8 cellular contexts compared by ENCODE assay signal in the genomic region with DNA sequence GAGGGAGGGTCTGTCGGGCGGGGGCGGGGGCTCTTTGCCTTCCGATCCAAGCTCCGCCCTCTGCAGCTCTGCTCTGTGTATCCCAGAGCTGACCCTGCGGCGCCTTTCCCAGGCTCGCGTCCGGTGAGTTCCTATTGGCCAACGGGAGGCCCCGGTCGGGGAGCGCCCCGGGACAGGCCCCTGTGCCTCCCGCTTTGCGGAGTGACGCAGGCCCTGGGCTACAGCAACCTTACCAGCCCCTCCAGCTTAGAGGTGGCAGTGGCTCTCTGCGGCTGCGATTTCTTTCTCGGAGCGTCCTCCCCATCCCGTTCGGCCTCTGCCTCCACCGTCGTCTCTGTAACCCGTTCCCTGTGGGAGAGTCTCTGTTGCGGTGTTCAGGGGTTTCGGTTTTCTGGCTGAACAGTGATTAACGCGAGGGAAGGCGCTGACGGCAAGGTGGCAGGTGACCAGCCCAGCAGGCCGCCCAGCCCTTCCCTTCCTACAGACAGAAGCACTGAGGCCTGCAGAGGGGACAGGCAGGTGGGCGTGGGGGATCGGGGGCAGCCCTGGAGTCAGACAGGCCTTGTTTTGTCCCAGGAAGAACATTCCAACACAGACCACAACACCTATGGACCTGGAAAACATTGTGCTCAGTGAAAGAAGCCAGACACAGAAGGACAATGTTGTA. TPM values are rescaled to one million over a fixed set of nuclear protein-coding genes. Genes with fewer than 3 reads are reported as not detected.
DNase-seq lines count a peak whose midpoint lies in the region; ATAC-seq and TF ChIP-seq lines count a peak whose summit lies in the region.

No MANE protein-coding gene starts in this region.

- H3K4me3 ChIP-seq in AG09309 (ENCODE audit: control insufficient read depth, low read depth, low read length) (peak overlapping the region; percentile 50), cardiac fibroblast (replicated peaks in 1 of 2; ENCODE audit: low read depth in 2 of 2, low read length in 2 of 2) (peak overlapping the region; percentile 52 to 59)

- H3K27me3 Mint-ChIP-seq in activated T-helper 2 cell treated with anti-CD3 and anti-CD28 coated beads, Interferon-gamma antibody, Interleukin-2, Interleukin-4, amounts not matched to agents 10 μg/mL and 5 μg/mL and 100 μg/mL, durations not matched to agents 14 hours and 24 hours and 36 hours (ENCODE audit: low read depth) = peaks cover 5% of the 10 kb centered on the region

- DNase-seq in AG09309 (ENCODE audit: low read depth) (no peak), cardiac fibroblast (ENCODE audit: low read depth in 2 of 2) (peak; percentile 71 to 89), kidney tubule cell (ENCODE audit: low spot score) (peak; percentile 85)
- no peak for DNase-seq in stimulated activated effector memory CD8-positive, alpha-beta T cell treated with anti-CD3 and anti-CD28 coated beads, Interleukin-12 subunit alpha, Interleukin-12 subunit beta, amount 100 ng/mL, for 72 hours (ENCODE audit: low spot score in 2 of 2)
- no peak for DNase-seq in activated T-helper 2 cell treated with anti-CD3 and anti-CD28 coated beads, Interferon-gamma antibody, Interleukin-2, Interleukin-4, amounts not matched to agents 10 μg/mL and 5 μg/mL and 100 μg/mL, durations not matched to agents 14 hours and 24 hours and 36 hours (ENCODE audit: low spot score)

- H3K4me3 Mint-ChIP-seq in stimulated activated effector memory CD8-positive, alpha-beta T cell treated with anti-CD3 and anti-CD28 coated beads, Interleukin-12 subunit alpha, Interleukin-12 subunit beta, amount 100 ng/mL, for 72 hours = no peak overlapping the region
- no peak overlapping the region for H3K4me3 Mint-ChIP-seq in activated T-helper 2 cell treated with anti-CD3 and anti-CD28 coated beads, Interferon-gamma antibody, Interleukin-2, Interleukin-4, amounts not matched to agents 10 μg/mL and 5 μg/mL and 100 μg/mL, durations not matched to agents 14 hours and 24 hours and 36 hours (ENCODE audit: low read depth)

- no peak for TF ChIP-seq EP300 in Ishikawa (IDR thresholded peaks at IDR 0.05; ENCODE audit: borderline replicate concordance)

- H3K4me1 Mint-ChIP-seq in stimulated activated effector memory CD8-positive, alpha-beta T cell treated with anti-CD3 and anti-CD28 coated beads, Interleukin-12 subunit alpha, Interleukin-12 subunit beta, amount 100 ng/mL, for 72 hours = peaks cover 6% of the 10 kb centered on the region
- H3K4me1 Mint-ChIP-seq in activated T-helper 2 cell treated with anti-CD3 and anti-CD28 coated beads, Interferon-gamma antibody, Interleukin-2, Interleukin-4, amounts not matched to agents 10 μg/mL and 5 μg/mL and 100 μg/mL, durations not matched to agents 14 hours and 24 hours and 36 hours (ENCODE audit: low read depth) = peaks cover 6% of the 10 kb centered on the region

- H3K36me3 Mint-ChIP-seq in stimulated activated effector memory CD8-positive, alpha-beta T cell treated with anti-CD3 and anti-CD28 coated beads, Interleukin-12 subunit alpha, Interleukin-12 subunit beta, amount 100 ng/mL, for 72 hours = no peaks in the 10 kb centered on the region
- H3K36me3 Mint-ChIP-seq in activated T-helper 2 cell treated with anti-CD3 and anti-CD28 coated beads, Interferon-gamma antibody, Interleukin-2, Interleukin-4, amounts not matched to agents 10 μg/mL and 5 μg/mL and 100 μg/mL, durations not matched to agents 14 hours and 24 hours and 36 hours (ENCODE audit: low read depth) = no peaks in the 10 kb centered on the region

- TF ChIP-seq CTCF in AG09309 (IDR thresholded peaks at IDR 0.05; ENCODE audit: control insufficient read depth, insufficient read depth, low read depth, low read length, missing control alignments) (no peak), cardiac fibroblast (IDR thresholded peaks at IDR 0.05; ENCODE audit: low read depth, low read length) (no peak)

- no peak overlapping the region for H3K27ac Mint-ChIP-seq in stimulated activated effector memory CD8-positive, alpha-beta T cell treated with anti-CD3 and anti-CD28 coated beads, Interleukin-12 subunit alpha, Interleukin-12 subunit beta, amount 100 ng/mL, for 72 hours
- no peak overlapping the region for H3K27ac Mint-ChIP-seq in activated T-helper 2 cell treated with anti-CD3 and anti-CD28 coated beads, Interferon-gamma antibody, Interleukin-2, Interleukin-4, amounts not matched to agents 10 μg/mL and 5 μg/mL and 100 μg/mL, durations not matched to agents 14 hours and 24 hours and 36 hours

- no peaks in the 10 kb centered on the region for H3K9me3 Mint-ChIP-seq in stimulated activated effector memory CD8-positive, alpha-beta T cell treated with anti-CD3 and anti-CD28 coated beads, Interleukin-12 subunit alpha, Interleukin-12 subunit beta, amount 100 ng/mL, for 72 hours
- H3K9me3 Mint-ChIP-seq in activated T-helper 2 cell treated with anti-CD3 and anti-CD28 coated beads, Interferon-gamma antibody, Interleukin-2, Interleukin-4, amounts not matched to agents 10 μg/mL and 5 μg/mL and 100 μg/mL, durations not matched to agents 14 hours and 24 hours and 36 hours = peaks cover 4% of the 10 kb centered on the region

- no peak for TF ChIP-seq RAD21 in Ishikawa (IDR thresholded peaks at IDR 0.05; ENCODE audit: low read depth)

- ATAC-seq in stimulated activated effector memory CD8-positive, alpha-beta T cell treated with anti-CD3 and anti-CD28 coated beads, Interleukin-12 subunit alpha, Interleukin-12 subunit beta, amount 100 ng/mL, for 72 hours = peak; percentile 23
- ATAC-seq in GM21529 (IDR thresholded peaks at IDR 0.05; ENCODE audit: unreplicated experiment) (no peak), HG02885 (IDR thresholded peaks at IDR 0.05; ENCODE audit: poor library complexity, unreplicated experiment) (no peak)

- intact Hi-C loops in activated T-helper 2 cell treated with anti-CD3 and anti-CD28 coated beads, Interferon-gamma antibody, Interleukin-2, Interleukin-4, amounts not matched to agents 10 μg/mL and 5 μg/mL and 100 μg/mL, durations not matched to agents 14 hours and 24 hours and 36 hours (cut with micrococcal nuclease) = no loop called here

TF ChIP-seq in Ishikawa, 13 proteins besides CTCF, POLR2A, EP300 and RAD21:
- no peak for TF ChIP-seq EGR1 (IDR thresholded peaks at IDR 0.05)
- TF ChIP-seq NFIC (IDR thresholded peaks at IDR 0.05) = no peak
- peak; percentile 42; the same call in 1 of the 2 replicates for TF ChIP-seq ZBTB7A (IDR thresholded peaks at IDR 0.05; ENCODE audit: low read depth)
- 0 out of 2 replicates have a peak, but pooled peaks have one; percentile 8 for TF ChIP-seq TCF12 (IDR thresholded peaks at IDR 0.05; ENCODE audit: low read depth)
- TF ChIP-seq, protein P1, sequence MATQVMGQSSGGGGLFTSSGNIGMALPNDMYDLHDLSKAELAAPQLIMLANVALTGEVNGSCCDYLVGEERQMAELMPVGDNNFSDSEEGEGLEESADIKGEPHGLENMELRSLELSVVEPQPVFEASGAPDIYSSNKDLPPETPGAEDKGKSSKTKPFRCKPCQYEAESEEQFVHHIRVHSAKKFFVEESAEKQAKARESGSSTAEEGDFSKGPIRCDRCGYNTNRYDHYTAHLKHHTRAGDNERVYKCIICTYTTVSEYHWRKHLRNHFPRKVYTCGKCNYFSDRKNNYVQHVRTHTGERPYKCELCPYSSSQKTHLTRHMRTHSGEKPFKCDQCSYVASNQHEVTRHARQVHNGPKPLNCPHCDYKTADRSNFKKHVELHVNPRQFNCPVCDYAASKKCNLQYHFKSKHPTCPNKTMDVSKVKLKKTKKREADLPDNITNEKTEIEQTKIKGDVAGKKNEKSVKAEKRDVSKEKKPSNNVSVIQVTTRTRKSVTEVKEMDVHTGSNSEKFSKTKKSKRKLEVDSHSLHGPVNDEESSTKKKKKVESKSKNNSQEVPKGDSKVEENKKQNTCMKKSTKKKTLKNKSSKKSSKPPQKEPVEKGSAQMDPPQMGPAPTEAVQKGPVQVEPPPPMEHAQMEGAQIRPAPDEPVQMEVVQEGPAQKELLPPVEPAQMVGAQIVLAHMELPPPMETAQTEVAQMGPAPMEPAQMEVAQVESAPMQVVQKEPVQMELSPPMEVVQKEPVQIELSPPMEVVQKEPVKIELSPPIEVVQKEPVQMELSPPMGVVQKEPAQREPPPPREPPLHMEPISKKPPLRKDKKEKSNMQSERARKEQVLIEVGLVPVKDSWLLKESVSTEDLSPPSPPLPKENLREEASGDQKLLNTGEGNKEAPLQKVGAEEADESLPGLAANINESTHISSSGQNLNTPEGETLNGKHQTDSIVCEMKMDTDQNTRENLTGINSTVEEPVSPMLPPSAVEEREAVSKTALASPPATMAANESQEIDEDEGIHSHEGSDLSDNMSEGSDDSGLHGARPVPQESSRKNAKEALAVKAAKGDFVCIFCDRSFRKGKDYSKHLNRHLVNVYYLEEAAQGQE (IDR thresholded peaks at IDR 0.05; ENCODE audit: low read depth) = no peak
- TF ChIP-seq, protein P2, sequence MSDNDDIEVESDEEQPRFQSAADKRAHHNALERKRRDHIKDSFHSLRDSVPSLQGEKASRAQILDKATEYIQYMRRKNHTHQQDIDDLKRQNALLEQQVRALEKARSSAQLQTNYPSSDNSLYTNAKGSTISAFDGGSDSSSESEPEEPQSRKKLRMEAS (IDR thresholded peaks at IDR 0.05) = 0 out of 2 replicates have a peak, but pooled peaks have one; percentile 6
- TF ChIP-seq FOXM1 (IDR thresholded peaks at IDR 0.05; ENCODE audit: borderline replicate concordance, low read depth) = no peak
- TF ChIP-seq TAF1 (IDR thresholded peaks at IDR 0.05; ENCODE audit: low read depth) = 0 out of 2 replicates have a peak, but pooled peaks have one; percentile 26
- TF ChIP-seq YY1 (IDR thresholded peaks at IDR 0.05; ENCODE audit: low read depth) = no peak
- no peak for TF ChIP-seq CREB1 (IDR thresholded peaks at IDR 0.05; ENCODE audit: low read depth)
- TF ChIP-seq TEAD4 (IDR thresholded peaks at IDR 0.05) = no peak
- no peak for TF ChIP-seq CEBPB (IDR thresholded peaks at IDR 0.05)
- TF ChIP-seq, protein P3, sequence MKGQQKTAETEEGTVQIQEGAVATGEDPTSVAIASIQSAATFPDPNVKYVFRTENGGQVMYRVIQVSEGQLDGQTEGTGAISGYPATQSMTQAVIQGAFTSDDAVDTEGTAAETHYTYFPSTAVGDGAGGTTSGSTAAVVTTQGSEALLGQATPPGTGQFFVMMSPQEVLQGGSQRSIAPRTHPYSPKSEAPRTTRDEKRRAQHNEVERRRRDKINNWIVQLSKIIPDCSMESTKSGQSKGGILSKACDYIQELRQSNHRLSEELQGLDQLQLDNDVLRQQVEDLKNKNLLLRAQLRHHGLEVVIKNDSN (IDR thresholded peaks at IDR 0.05) = peak; percentile 20; the same call in 1 of the 2 replicates

RNA-seq across cellular contexts. Expression of a gene that starts 18.1 kb away (rescaled TPM):
- total RNA-seq in activated T-helper 2 cell treated with anti-CD3 and anti-CD28 coated beads, Interferon-gamma antibody, Interleukin-2, Interleukin-4, amounts not matched to agents 10 μg/mL and 5 μg/mL and 100 μg/mL, durations not matched to agents 14 hours and 24 hours and 36 hours = 36.2 and 36.4 TPM in 2 replicates

RNA-seq across cellular contexts. Expression of a gene that starts 19.0 kb away (rescaled TPM):
- 26.5 and 29.5 TPM in 2 replicates for total RNA-seq in activated T-helper 2 cell treated with anti-CD3 and anti-CD28 coated beads, Interferon-gamma antibody, Interleukin-2, Interleukin-4, amounts not matched to agents 10 μg/mL and 5 μg/mL and 100 μg/mL, durations not matched to agents 14 hours and 24 hours and 36 hours

RNA-seq across cellular contexts. Expression of a gene that starts 59.5 kb away (rescaled TPM):
- 158 and 174 TPM in 2 replicates for total RNA-seq in activated T-helper 2 cell treated with anti-CD3 and anti-CD28 coated beads, Interferon-gamma antibody, Interleukin-2, Interleukin-4, amounts not matched to agents 10 μg/mL and 5 μg/mL and 100 μg/mL, durations not matched to agents 14 hours and 24 hours and 36 hours

Comparison
In these comparisons a context has a peak if more than half of its experiments do, and no peak if none do; other contexts are left out.
1. DNase-seq: peak in cardiac fibroblast (2 of 2) and kidney tubule cell (single experiment); none in AG09309 (single experiment), stimulated activated effector memory CD8-positive, alpha-beta T cell treated with anti-CD3 and anti-CD28 coated beads, Interleukin-12 subunit alpha, Interleukin-12 subunit beta, amount 100 ng/mL, for 72 hours (0 of 2) and activated T-helper 2 cell treated with anti-CD3 and anti-CD28 coated beads, Interferon-gamma antibody, Interleukin-2, Interleukin-4, amounts not matched to agents 10 μg/mL and 5 μg/mL and 100 μg/mL, durations not matched to agents 14 hours and 24 hours and 36 hours (single experiment).